ENCODE assay signal across 22 cellular contexts in genomic region chr20:34421766-34422466, GRCh38.
"Had no signal": no experiment of that assay in that cellular context is flagged by ENCODE, and none has a peak within 500 bp of the region (broad histone marks: within the 10 kb centered on the region; RNA-seq: fewer than 3 reads in every experiment).

No MANE protein-coding gene starts in this region.

- DNase-seq: activated CD4-positive, alpha-beta memory T cell treated with anti-CD3 and anti-CD28 coated beads, Interleukin-2, amount 10 ng/mL, durations not matched to agents 7 days and 5 days; activated CD4-positive, alpha-beta T cell treated with anti-CD3 and anti-CD28 coated beads for 36 hours; activated CD4-positive, alpha-beta T cell treated with anti-CD3 and anti-CD28 coated beads, Interleukin-2, amount 50 U/mL, for 1 hour; activated gamma-delta T cell; activated naive CD4-positive, alpha-beta T cell treated with anti-CD3 and anti-CD28 coated beads for 36 hours; activated T-cell treated with anti-CD3 and anti-CD28 coated beads for 4 hours; activated T-cell treated with anti-CD3 and anti-CD28 coated beads, Interleukin-2, amount 50 U/mL, for 48 hours; brain microvascular endothelial cell; Karpas-422; NCI-H1105 treated with DMSO at 0.1 percent for 48 hours; NCI-H1436 treated with DMSO at 0.1 percent for 48 hours; NCI-H187; NCI-H2081; NCI-H446; NCI-H524; SIG-M5; T-cell; T-helper 2 cell; T1000 had no signal

- H3K27me3 ChIP-seq: brain microvascular endothelial cell had no signal

- H3K9me3 Mint-ChIP-seq: activated CD4-positive, alpha-beta memory T cell treated with anti-CD3 and anti-CD28 coated beads, Interleukin-2, amount 10 ng/mL, durations not matched to agents 7 days and 5 days; activated naive CD4-positive, alpha-beta T cell treated with anti-CD3 and anti-CD28 coated beads for 36 hours; activated T-helper 17 cell treated with anti-CD3 and anti-CD28 coated beads, Interleukin-2, amount 50 U/mL, for 72 hours; T-cell had no signal

- ATAC-seq: activated CD4-positive, alpha-beta T cell treated with anti-CD3 and anti-CD28 coated beads for 36 hours; activated T-helper 17 cell treated with anti-CD3 and anti-CD28 coated beads, Interleukin-2, amount 50 U/mL, for 72 hours; T-cell had no signal

- H3K27ac Mint-ChIP-seq: activated CD4-positive, alpha-beta memory T cell treated with anti-CD3 and anti-CD28 coated beads, Interleukin-2, amount 10 ng/mL, durations not matched to agents 7 days and 5 days; activated CD4-positive, alpha-beta T cell treated with anti-CD3 and anti-CD28 coated beads for 36 hours; activated naive CD4-positive, alpha-beta T cell treated with anti-CD3 and anti-CD28 coated beads for 36 hours; activated naive CD8-positive, alpha-beta T cell; activated T-helper 17 cell treated with anti-CD3 and anti-CD28 coated beads, Interleukin-2, amount 50 U/mL, for 72 hours; T-cell had no signal

- H3K4me3 Mint-ChIP-seq: activated CD4-positive, alpha-beta memory T cell treated with anti-CD3 and anti-CD28 coated beads, Interleukin-2, amount 10 ng/mL, durations not matched to agents 7 days and 5 days; activated CD4-positive, alpha-beta T cell treated with anti-CD3 and anti-CD28 coated beads for 36 hours; activated naive CD4-positive, alpha-beta T cell treated with anti-CD3 and anti-CD28 coated beads for 36 hours; activated naive CD8-positive, alpha-beta T cell; activated T-helper 17 cell treated with anti-CD3 and anti-CD28 coated beads, Interleukin-2, amount 50 U/mL, for 72 hours; T-cell had no signal

- H3K4me3 ChIP-seq: SK-N-MC had no signal

- H3K27me3 Mint-ChIP-seq: activated CD4-positive, alpha-beta memory T cell treated with anti-CD3 and anti-CD28 coated beads, Interleukin-2, amount 10 ng/mL, durations not matched to agents 7 days and 5 days; activated CD4-positive, alpha-beta T cell treated with anti-CD3 and anti-CD28 coated beads for 36 hours; activated naive CD8-positive, alpha-beta T cell; activated T-helper 17 cell treated with anti-CD3 and anti-CD28 coated beads, Interleukin-2, amount 50 U/mL, for 72 hours; T-cell had no signal

- H3K27ac ChIP-seq: brain microvascular endothelial cell, SK-N-MC had no signal
